Comparison of ENCODE assay signal across 13 cellular contexts in the genomic region with DNA sequence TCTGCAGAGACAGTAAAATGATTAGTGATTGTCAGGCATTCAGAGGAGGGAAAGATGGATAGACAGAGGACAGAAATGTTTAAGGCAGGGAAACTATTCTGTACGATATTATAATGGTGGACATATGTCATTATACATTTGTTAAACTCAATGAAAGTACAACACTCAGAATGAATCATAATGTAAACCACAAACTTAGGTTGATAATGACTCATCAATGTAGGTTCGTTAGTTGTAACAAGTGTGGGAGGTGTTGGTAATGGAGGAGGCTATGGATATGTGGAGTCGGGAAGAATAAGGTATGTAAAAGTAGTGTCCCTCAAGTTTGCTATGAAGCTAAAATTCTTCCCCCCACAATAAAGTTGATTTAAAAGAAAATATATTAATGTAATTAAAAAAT.
DNase-seq lines count a peak whose midpoint lies in the region; ATAC-seq lines count a peak whose summit lies in the region.
"Had no signal": no experiment of that assay in that cellular context is flagged by ENCODE, and none has a peak within 500 bp of the region (broad histone marks: within the 10 kb centered on the region; RNA-seq: fewer than 3 reads in every experiment).

No MANE protein-coding gene starts in this region.

- in situ Hi-C loops in Caki2 (cut with HindIII; ENCODE audit: low pct_unique_long_range_greater_than_20kb, low sequenced_read_pairs) = no loop called here

- ATAC-seq in GM21723 (IDR thresholded peaks at IDR 0.05; ENCODE audit: unreplicated experiment) = peak; percentile 51
- ATAC-seq: HepG2 had no signal

- DNase-seq in Caki2 (ENCODE audit: low read depth) = peak; percentile 51
- peak; percentile 49 for DNase-seq in LHCN-M2 (ENCODE audit: low read depth)
- DNase-seq in astrocyte of the hippocampus (ENCODE audit: low read depth, low spot score) = peak; percentile 2
- DNase-seq in NCI-H524 (lab: John Stamatoyannopoulos, UW) = no peak
- DNase-seq in stimulated activated CD4-positive, alpha-beta T cell treated with anti-CD3 and anti-CD28 coated beads, Interleukin-2, amount 100 ng/mL, for 24 hours = no peak
- no peak for DNase-seq in dedifferentiated amniotic fluid mesenchymal stem cell (ENCODE audit: extremely low spot score)
- no peak for DNase-seq in cerebellum (ENCODE audit: low spot score)
- DNase-seq: DMS79, mesenchymal stem cell, NCI-H2081, RPMI8226 had no signal

Comparison
In these comparisons a context has a peak if more than half of its experiments do, and no peak if none do; other contexts are left out.
1. DNase-seq: peak in Caki2 (single experiment), LHCN-M2 (single experiment) and astrocyte of the hippocampus (single experiment); none in NCI-H524 (0 of 2), stimulated activated CD4-positive, alpha-beta T cell treated with anti-CD3 and anti-CD28 coated beads, Interleukin-2, amount 100 ng/mL, for 24 hours (0 of 2), dedifferentiated amniotic fluid mesenchymal stem cell (single experiment) and cerebellum (single experiment).